ENCODE assay signal across 8 cellular contexts in the genomic region with DNA sequence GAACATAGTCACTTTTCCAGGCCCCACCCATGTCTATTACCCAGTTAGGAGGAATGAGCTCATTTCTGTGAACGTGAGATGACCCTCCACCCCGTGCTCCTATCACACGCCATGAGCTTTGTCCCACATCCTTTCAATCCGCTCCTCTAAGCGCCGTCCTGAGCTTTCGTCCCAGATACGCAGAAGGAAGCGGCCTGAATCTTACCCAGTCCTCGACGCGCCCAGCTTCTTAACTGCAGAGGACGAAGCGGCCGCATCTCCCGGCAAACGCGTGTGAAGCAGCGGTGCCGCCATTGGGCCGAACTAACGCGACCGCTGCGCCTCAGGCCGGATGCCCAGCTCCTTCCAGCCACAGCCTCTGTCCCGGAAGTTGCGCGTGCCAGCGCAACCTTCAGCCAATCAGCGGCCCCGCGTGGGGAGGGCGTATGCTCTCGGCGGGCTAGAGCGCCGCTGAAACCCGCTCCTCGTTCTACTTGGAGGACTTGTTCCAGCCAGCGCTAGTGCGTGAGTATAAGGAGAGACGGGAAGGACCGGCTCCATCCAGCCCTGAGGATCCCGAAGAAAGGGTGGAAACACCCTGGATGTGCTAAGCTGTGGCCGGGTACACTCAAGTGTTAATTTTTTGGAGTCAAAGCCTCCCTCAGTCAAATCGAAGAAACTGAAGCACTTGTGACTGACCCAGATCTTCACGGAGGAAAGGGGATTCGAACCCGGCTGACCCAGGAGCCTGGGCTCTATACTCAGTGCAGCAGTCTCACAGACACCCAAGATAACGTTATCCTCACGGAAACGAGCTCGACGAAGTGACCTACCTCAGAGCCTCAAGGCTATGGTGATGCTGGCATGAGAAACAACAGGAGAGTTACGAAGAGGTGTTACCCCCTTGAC. TPM values are rescaled to one million over a fixed set of nuclear protein-coding genes. Genes with fewer than 3 reads are reported as not detected.
DNase-seq lines count a peak whose midpoint lies in the region; ATAC-seq, FAIRE-seq and TF ChIP-seq lines count a peak whose summit lies in the region.
"Not testable (repeated sequence)": the region's sequence is repeated elsewhere in the genome, so short reads cannot be mapped to it uniquely, and the experiment has no call there.

Gene RRN3, minus strand, starts transcription at position 333 of the 888 bp plus-strand sequence. Its CDS starts 39 bp downstream, at position 294.

- not testable (repeated sequence) for H3F3A ChIP-seq in smooth muscle cell (ENCODE audit: low read depth)

- not testable (repeated sequence) for H3K27me3 ChIP-seq in AG04450 (ENCODE audit: control insufficient read depth, insufficient read depth, low read length); bronchial epithelial cell (ENCODE audit: control insufficient read depth, insufficient read depth, low read length); smooth muscle cell (ENCODE audit: low read depth)

- H3K27ac ChIP-seq in AG04450 (ENCODE audit: low read depth, low read length) (peak within 1 kb of the TSS; percentile 81), smooth muscle cell (ENCODE audit: low read depth) (peak within 1 kb of the TSS; percentile 82)

- CTCF ChIA-PET in AG04450 (lab: Charles Lee), result not testable (repeated sequence)

- peaks cover 17% of the 10 kb centered on the region for H3K79me2 ChIP-seq in smooth muscle cell (ENCODE audit: low read depth)

- not testable (repeated sequence) for H3K9me3 ChIP-seq in AG04450 (ENCODE audit: control insufficient read depth, insufficient read depth, low read length); smooth muscle cell (replicated peaks; ENCODE audit: low read depth)

- H3K4me2 ChIP-seq in smooth muscle cell, result peak within 1 kb of the TSS; percentile 93

- H3K4me3 ChIP-seq in AG04450 (ENCODE audit: low read depth, low read length), result peak within 1 kb of the TSS; percentile 84
- peak within 1 kb of the TSS; percentile 69 for H3K4me3 ChIP-seq in WI38 (ENCODE audit: low read depth, low read length)
- peak within 1 kb of the TSS; percentile 57 for H3K4me3 ChIP-seq in bronchial epithelial cell (ENCODE audit: low read depth, low read length)
- H3K4me3 ChIP-seq in smooth muscle cell, result peak within 1 kb of the TSS; percentile 60

- not testable (repeated sequence) for H3K4me1 ChIP-seq in smooth muscle cell (ENCODE audit: low read depth)

- 5% methylated on average over 56 of the region's 56 CpGs for WGBS in smooth muscle cell (ENCODE audit: low lambda C conversion rate)

- not testable (repeated sequence) for FAIRE-seq in bronchial epithelial cell (lab: Jason Lieb, UNC)

- not testable (repeated sequence) for H4K20me1 ChIP-seq in smooth muscle cell (ENCODE audit: low read depth)

- TF ChIP-seq CTCF in AG04450 (IDR thresholded peaks at IDR 0.05; ENCODE audit: low read depth, low read length); WI38 (IDR thresholded peaks at IDR 0.05; ENCODE audit: low read depth, low read length); bronchial epithelial cell (IDR thresholded peaks at IDR 0.05; ENCODE audit: insufficient read depth, low read length, severe bottlenecking); smooth muscle cell (IDR thresholded peaks at IDR 0.05; ENCODE audit: borderline replicate concordance, insufficient read depth, poor library complexity, severe bottlenecking): not testable (repeated sequence)

- not testable (repeated sequence) for H3K36me3 ChIP-seq in bronchial epithelial cell (ENCODE audit: control insufficient read depth, insufficient read depth, low read length); smooth muscle cell (ENCODE audit: low read depth)

- peak; percentile 99 for ATAC-seq in GM18909 (IDR thresholded peaks at IDR 0.05; ENCODE audit: poor library complexity, unreplicated experiment)
- ATAC-seq in HG03159 (IDR thresholded peaks at IDR 0.05; ENCODE audit: unreplicated experiment), result peak; percentile 99

- DNase-seq in AG04450 (ENCODE audit: low read depth, low spot score) (peak; percentile 78), NCI-H2227 (lab: John Stamatoyannopoulos, UW; ENCODE audit: unreplicated experiment) (peak; percentile 97), bronchial epithelial cell (ENCODE audit: low read depth) (peak; percentile 80), iPS-NIHi11 (ENCODE audit: low spot score) (peak; percentile 88), smooth muscle cell (lab: John Stamatoyannopoulos, UW; ENCODE audit: unreplicated experiment) (peak; percentile 59)

- H2AFZ ChIP-seq in smooth muscle cell (ENCODE audit: low read depth), result peak within 1 kb of the TSS; percentile 76

- H3K9ac ChIP-seq in smooth muscle cell (ENCODE audit: low read depth), result peak within 1 kb of the TSS; percentile 93

- POLR2A ChIA-PET in AG04450 (lab: Yijun Ruan, JAX), result interaction anchor here (0.9 to 1.4 kb wide), 3 partner anchors 14 to 51 kb away, joined by 3 to 4 read pairs (median 4); no protein-coding TSS in a partner anchor

RNA-seq across cellular contexts. Expression of gene RRN3, which starts in this region (rescaled TPM):
- polyA plus RNA-seq in AG04450 (2011; rRNA removed), result 38.0 and 45.3 TPM in 2 replicates
- 30.7 and 35.9 TPM in 2 replicates for polyA minus RNA-seq in AG04450 (2011; rRNA and poly(A)+ RNA removed)
- total RNA-seq in bronchial epithelial cell, result 54.5 and 58.5 TPM in 2 replicates
- total RNA-seq in smooth muscle cell, result 47.1 and 48.6 TPM in 2 replicates
- 17.1 and 17.7 TPM in 2 replicates for polyA plus RNA-seq in smooth muscle cell

Comparison
In these comparisons a context has a peak if more than half of its experiments do, and no peak if none do; other contexts are left out.
1. Peak in every context shown above with its lines: DNase-seq, ATAC-seq, H3K4me3 ChIP-seq and H3K27ac ChIP-seq.